Comparison of ENCODE assay signal across 8 cellular contexts in genomic region chr2:218368621-218369153, GRCh38. TPM values are rescaled to one million over a fixed set of nuclear protein-coding genes. Genes with fewer than 3 reads are reported as not detected.
DNase-seq lines count a peak whose midpoint lies in the region; ATAC-seq and TF ChIP-seq lines count a peak whose summit lies in the region.

No MANE protein-coding gene starts in this region.

- peak overlapping the region; percentile 61 to 84 (median 70) for H3K4me3 Mint-ChIP-seq in CD4-positive, CD25-positive, alpha-beta regulatory T cell
- peak overlapping the region; percentile 74 to 91 (median 82) for H3K4me3 Mint-ChIP-seq in IgD-negative memory B cell
- H3K4me3 Mint-ChIP-seq in naive thymus-derived CD8-positive, alpha-beta T cell, result peak overlapping the region; percentile 50 to 88 (median 80)

- POLR2A ChIA-PET in naive thymus-derived CD8-positive, alpha-beta T cell (lab: Charles Lee), result interaction anchor here (0.8 to 1.6 kb wide), 5 partner anchors 9 to 64 kb away, joined by 3 to 6 read pairs (median 3); partner anchors contain the start of gene CTDSP1
- POLR2A ChIA-PET in HEK293T (lab: Yijun Ruan, JAX), result no interaction called here

- H3K27me3 Mint-ChIP-seq in CD4-positive, CD25-positive, alpha-beta regulatory T cell, result no peaks in the 10 kb centered on the region
- H3K27me3 Mint-ChIP-seq in IgD-negative memory B cell, result no peaks in the 10 kb centered on the region
- H3K27me3 Mint-ChIP-seq in naive thymus-derived CD8-positive, alpha-beta T cell, result no peaks in the 10 kb centered on the region

- no peaks in the 10 kb centered on the region for H3K9me3 ChIP-seq in CD4-positive, CD25-positive, alpha-beta regulatory T cell (ENCODE audit: control insufficient read depth in 2 of 2, low read length in 2 of 2)

- H3K9me3 Mint-ChIP-seq in CD4-positive, CD25-positive, alpha-beta regulatory T cell, result peaks cover 0 to 2% (median 0%) of the 10 kb centered on the region in 7 donors
- no peaks in the 10 kb centered on the region for H3K9me3 Mint-ChIP-seq in IgD-negative memory B cell
- peaks cover 0 to 2% (median 0%) of the 10 kb centered on the region in 9 donors for H3K9me3 Mint-ChIP-seq in naive thymus-derived CD8-positive, alpha-beta T cell

- H3K36me3 ChIP-seq in CD4-positive, CD25-positive, alpha-beta regulatory T cell (ENCODE audit: control insufficient read depth, insufficient read depth, low read length), result no peaks in the 10 kb centered on the region

- H3K4me1 Mint-ChIP-seq in CD4-positive, CD25-positive, alpha-beta regulatory T cell, result peaks cover 0 to 34% (median 9%) of the 10 kb centered on the region in 4 donors
- H3K4me1 Mint-ChIP-seq in IgD-negative memory B cell, result peaks cover 20 to 29% (median 25%) of the 10 kb centered on the region in 3 donors
- H3K4me1 Mint-ChIP-seq in naive thymus-derived CD8-positive, alpha-beta T cell, result peaks cover 10 to 52% (median 39%) of the 10 kb centered on the region in 4 donors

- H3K36me3 Mint-ChIP-seq in CD4-positive, CD25-positive, alpha-beta regulatory T cell, result no peaks in the 10 kb centered on the region
- H3K36me3 Mint-ChIP-seq in IgD-negative memory B cell, result no peaks in the 10 kb centered on the region
- H3K36me3 Mint-ChIP-seq in naive thymus-derived CD8-positive, alpha-beta T cell, result no peaks in the 10 kb centered on the region

- no peak for DNase-seq in CD4-positive, CD25-positive, alpha-beta regulatory T cell
- peak; percentile 19 for DNase-seq in cerebellum (ENCODE audit: low spot score)
- DNase-seq in naive thymus-derived CD8-positive, alpha-beta T cell, result peak in 2 of 10 donors; percentile 16 to 66
- no peak for DNase-seq in NCI-H226
- DNase-seq in HEK293T (ENCODE audit: extremely low spot score), result no peak
- DNase-seq in KG1 (lab: John Stamatoyannopoulos, UW), result no peak

- H3K4me3 ChIP-seq in CD4-positive, CD25-positive, alpha-beta regulatory T cell (ENCODE audit: low read depth, low read length), result no peak overlapping the region

- CTCF ChIA-PET in HEK293T (lab: Yijun Ruan, JAX), result no interaction called here

- peaks cover 10% of the 10 kb centered on the region for H3K4me1 ChIP-seq in CD4-positive, CD25-positive, alpha-beta regulatory T cell (ENCODE audit: control insufficient read depth, insufficient read depth, low read length, poor library complexity, severe bottlenecking)

- no peaks in the 10 kb centered on the region for H3K27me3 ChIP-seq in CD4-positive, CD25-positive, alpha-beta regulatory T cell (ENCODE audit: control insufficient read depth, insufficient read depth, low read length)

- ATAC-seq in CD4-positive, CD25-positive, alpha-beta regulatory T cell (ENCODE audit: low read depth in 2 of 2), result no peak
- peak; percentile 36 to 37 for ATAC-seq in naive thymus-derived CD8-positive, alpha-beta T cell
- no peak for ATAC-seq in GM21717 (IDR thresholded peaks at IDR 0.05; ENCODE audit: unreplicated experiment)

- peak overlapping the region in 2 of 3 donors; percentile 79 to 85 for H3K27ac Mint-ChIP-seq in CD4-positive, CD25-positive, alpha-beta regulatory T cell
- peak overlapping the region; percentile 68 to 89 (median 73) for H3K27ac Mint-ChIP-seq in IgD-negative memory B cell
- H3K27ac Mint-ChIP-seq in naive thymus-derived CD8-positive, alpha-beta T cell, result peak overlapping the region; percentile 57 to 93 (median 86)

- no peak overlapping the region for H3K27ac ChIP-seq in CD4-positive, CD25-positive, alpha-beta regulatory T cell (ENCODE audit: insufficient read depth, low read length, poor library complexity, severe bottlenecking)

TF ChIP-seq in HEK293T, 16 proteins besides CTCF, POLR2A, EP300 and RAD21:
- no peak for TF ChIP-seq L3MBTL2 (conservative IDR thresholded peaks at IDR 0.05)
- TF ChIP-seq NFRKB (IDR thresholded peaks at IDR 0.05), result no peak
- no peak for TF ChIP-seq HDGF (IDR thresholded peaks at IDR 0.05; ENCODE audit: borderline replicate concordance)
- TF ChIP-seq ZNF384 (IDR thresholded peaks at IDR 0.05), result no peak
- TF ChIP-seq SP1 (IDR thresholded peaks at IDR 0.05), result no peak
- TF ChIP-seq SUZ12 (IDR thresholded peaks at IDR 0.05), result no peak
- TF ChIP-seq, protein P1, sequence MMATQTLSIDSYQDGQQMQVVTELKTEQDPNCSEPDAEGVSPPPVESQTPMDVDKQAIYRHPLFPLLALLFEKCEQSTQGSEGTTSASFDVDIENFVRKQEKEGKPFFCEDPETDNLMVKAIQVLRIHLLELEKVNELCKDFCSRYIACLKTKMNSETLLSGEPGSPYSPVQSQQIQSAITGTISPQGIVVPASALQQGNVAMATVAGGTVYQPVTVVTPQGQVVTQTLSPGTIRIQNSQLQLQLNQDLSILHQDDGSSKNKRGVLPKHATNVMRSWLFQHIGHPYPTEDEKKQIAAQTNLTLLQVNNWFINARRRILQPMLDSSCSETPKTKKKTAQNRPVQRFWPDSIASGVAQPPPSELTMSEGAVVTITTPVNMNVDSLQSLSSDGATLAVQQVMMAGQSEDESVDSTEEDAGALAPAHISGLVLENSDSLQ (IDR thresholded peaks at IDR 0.05), result no peak

RNA-seq across cellular contexts. Expression of gene CATIP, which starts 12.0 kb away (rescaled TPM):
- not detected for total RNA-seq in CD4-positive, CD25-positive, alpha-beta regulatory T cell
- polyA plus RNA-seq in CD4-positive, CD25-positive, alpha-beta regulatory T cell, result not detected
- 0.18 TPM for polyA plus RNA-seq in IgD-negative memory B cell
- total RNA-seq in cerebellum, result 1.2 TPM
- total RNA-seq in naive thymus-derived CD8-positive, alpha-beta T cell, result not detected
- not detected for polyA plus RNA-seq in naive thymus-derived CD8-positive, alpha-beta T cell

RNA-seq across cellular contexts. Expression of gene SLC11A1, which starts 13.4 kb away (rescaled TPM):
- total RNA-seq in CD4-positive, CD25-positive, alpha-beta regulatory T cell, result 0.54 TPM
- 1 to 10 TPM in 1 of 4 donors, under 1 TPM in 3; 0.47 to 1.4 (median 0.87) TPM for polyA plus RNA-seq in CD4-positive, CD25-positive, alpha-beta regulatory T cell
- polyA plus RNA-seq in IgD-negative memory B cell, result 1.3 TPM
- 1.5 TPM for total RNA-seq in cerebellum
- total RNA-seq in naive thymus-derived CD8-positive, alpha-beta T cell, result 1 to 10 TPM in 1 of 2 experiments, under 1 TPM in 1; 0.47 to 1.2 TPM
- polyA plus RNA-seq in naive thymus-derived CD8-positive, alpha-beta T cell, result under 1 TPM; 0.27 to 0.90 (median 0.73) TPM

RNA-seq across cellular contexts. Expression of gene CTDSP1, which starts 31.0 kb away (rescaled TPM):
- total RNA-seq in CD4-positive, CD25-positive, alpha-beta regulatory T cell, result 146 TPM
- polyA plus RNA-seq in CD4-positive, CD25-positive, alpha-beta regulatory T cell, result 10 to 100 TPM; 18.8 to 29.4 (median 25.0) TPM
- 16.2 TPM for polyA plus RNA-seq in IgD-negative memory B cell
- 19.3 TPM for total RNA-seq in cerebellum
- 100 to 1,000 TPM; 143 to 144 TPM for total RNA-seq in naive thymus-derived CD8-positive, alpha-beta T cell
- 10 to 100 TPM; 19.3 to 22.7 (median 19.8) TPM for polyA plus RNA-seq in naive thymus-derived CD8-positive, alpha-beta T cell

RNA-seq across cellular contexts. Expression of gene VIL1, which starts 50.2 kb away (rescaled TPM):
- 2.1 TPM for total RNA-seq in CD4-positive, CD25-positive, alpha-beta regulatory T cell
- polyA plus RNA-seq in CD4-positive, CD25-positive, alpha-beta regulatory T cell, result under 1 TPM in 3 of 4 donors, not detected in 1; 0.08 to 0.28 (median 0.09) TPM
- polyA plus RNA-seq in IgD-negative memory B cell, result 0.28 TPM
- 0.73 TPM for total RNA-seq in cerebellum
- not detected for total RNA-seq in naive thymus-derived CD8-positive, alpha-beta T cell
- polyA plus RNA-seq in naive thymus-derived CD8-positive, alpha-beta T cell, result under 1 TPM in 2 of 3 donors, not detected in 1; 0.03 to 0.05 TPM

Comparison
In these comparisons a context has a peak if more than half of its experiments do, and no peak if none do; other contexts are left out.
1. ATAC-seq: peak in naive thymus-derived CD8-positive, alpha-beta T cell (2 of 2); none in CD4-positive, CD25-positive, alpha-beta regulatory T cell (0 of 2) and GM21717 (single experiment).
2. Peak in every context shown above with its lines, with median percentiles within 50 percentile points of each other: H3K27ac Mint-ChIP-seq and H3K4me3 Mint-ChIP-seq.